ENCODE assay signal across 12 cellular contexts in genomic region chr4:152045397-152045780, GRCh38.
DNase-seq lines count a peak whose midpoint lies in the region; ATAC-seq and TF ChIP-seq lines count a peak whose summit lies in the region.
"Had no signal": no experiment of that assay in that cellular context is flagged by ENCODE, and none has a peak within 500 bp of the region (broad histone marks: within the 10 kb centered on the region; RNA-seq: fewer than 3 reads in every experiment).

No MANE protein-coding gene starts in this region.

- peaks cover 17% of the 10 kb centered on the region; the same call in 1 of the 2 replicates for H3K9me3 ChIP-seq in BLaER1
- H3K9me3 ChIP-seq in HUES48 (ENCODE audit: control insufficient read depth, insufficient read depth, low read length), result no peaks in the 10 kb centered on the region
- peaks cover 0 to 9% (median 0%) of the 10 kb centered on the region in 3 donors for H3K9me3 ChIP-seq in gastroesophageal sphincter
- H3K9me3 ChIP-seq in Karpas-422 (ENCODE audit: low read length), result no peaks in the 10 kb centered on the region
- H3K9me3 ChIP-seq: Peyer's patch had no signal

- H2AFZ ChIP-seq in Karpas-422 (ENCODE audit: low read length), result no peak overlapping the region

- H3K36me3 ChIP-seq in BLaER1, result no peaks in the 10 kb centered on the region
- no peaks in the 10 kb centered on the region for H3K36me3 ChIP-seq in HUES48 (ENCODE audit: control insufficient read depth, insufficient read depth, low read length)
- H3K36me3 ChIP-seq in gastroesophageal sphincter, result no peaks in the 10 kb centered on the region
- H3K36me3 ChIP-seq in Karpas-422 (ENCODE audit: insufficient read depth, low read length), result no peaks in the 10 kb centered on the region
- H3K36me3 ChIP-seq: Peyer's patch had no signal

- peak overlapping the region; percentile 56; the same call in 1 of the 2 replicates for H3K27ac ChIP-seq in BLaER1
- no peak overlapping the region for H3K27ac ChIP-seq in HUES48 (ENCODE audit: low read depth, low read length)
- no peak overlapping the region for H3K27ac ChIP-seq in gastroesophageal sphincter
- no peak overlapping the region for H3K27ac ChIP-seq in Karpas-422 (ENCODE audit: low read length)
- H3K27ac ChIP-seq: Peyer's patch, VCaP had no signal

- H3K4me1 Mint-ChIP-seq in memory B cell, result peaks cover 2% of the 10 kb centered on the region
- H3K4me1 Mint-ChIP-seq: stimulated activated effector memory CD8-positive, alpha-beta T cell treated with anti-CD3 and anti-CD28 coated beads, Interleukin-12 subunit alpha, Interleukin-12 subunit beta, amount 100 ng/mL, for 72 hours had no signal

- no peak for TF ChIP-seq CTCF in gastroesophageal sphincter (IDR thresholded peaks at IDR 0.05)

- H3K4me1 ChIP-seq in BLaER1 (peaks cover 62% of the 10 kb centered on the region), HUES48 (ENCODE audit: control insufficient read depth, insufficient read depth, low read length) (peaks cover 15% of the 10 kb centered on the region), gastroesophageal sphincter (peaks cover 0 to 12% (median 7%) of the 10 kb centered on the region in 3 donors), Karpas-422 (ENCODE audit: low read length) (peaks cover 3% of the 10 kb centered on the region; the same call in 1 of the 2 replicates)
- H3K4me1 ChIP-seq: Peyer's patch had no signal

- no peak overlapping the region for H3K9ac ChIP-seq in BLaER1
- peak overlapping the region; percentile 29; the same call in 1 of the 2 replicates for H3K9ac ChIP-seq in HUES48 (ENCODE audit: low read depth, low read length)
- H3K9ac ChIP-seq in Karpas-422 (ENCODE audit: low read length), result no peak overlapping the region

- peak overlapping the region; percentile 34 for H3K4me3 ChIP-seq in BLaER1
- H3K4me3 ChIP-seq in HUES48 (ENCODE audit: low read depth, low read length), result no peak overlapping the region; the same call in 1 of the 2 replicates
- H3K4me3 ChIP-seq in gastroesophageal sphincter, result peak overlapping the region in 1 of 2 donors; percentile 26
- H3K4me3 ChIP-seq in Karpas-422 (ENCODE audit: low read length), result no peak overlapping the region

- ATAC-seq in GM21447 (IDR thresholded peaks at IDR 0.05; ENCODE audit: unreplicated experiment) (peak; percentile 64), memory B cell (ENCODE audit: low read depth) (peak; percentile 69), gastroesophageal sphincter (no peak)
- ATAC-seq: stimulated activated effector memory CD8-positive, alpha-beta T cell treated with anti-CD3 and anti-CD28 coated beads, Interleukin-12 subunit alpha, Interleukin-12 subunit beta, amount 100 ng/mL, for 72 hours had no signal

- no peak for TF ChIP-seq POLR2A in gastroesophageal sphincter (IDR thresholded peaks at IDR 0.05)

- H3K27me3 ChIP-seq in BLaER1, result no peaks in the 10 kb centered on the region
- H3K27me3 ChIP-seq in HUES48 (ENCODE audit: control insufficient read depth, insufficient read depth, low read length), result peaks cover 6% of the 10 kb centered on the region; the same call in 1 of the 2 replicates
- H3K27me3 ChIP-seq in gastroesophageal sphincter, result no peaks in the 10 kb centered on the region
- no peaks in the 10 kb centered on the region; the same call in 1 of the 2 replicates for H3K27me3 ChIP-seq in Karpas-422 (ENCODE audit: low read length)
- H3K27me3 ChIP-seq: Peyer's patch had no signal

- no peaks in the 10 kb centered on the region for H4K20me1 ChIP-seq in BLaER1
- H4K20me1 ChIP-seq in Karpas-422 (ENCODE audit: insufficient read depth, low read depth, low read length), result no peaks in the 10 kb centered on the region

- H3K4me3 Mint-ChIP-seq in memory B cell, result no peak overlapping the region
- H3K4me3 Mint-ChIP-seq: activated naive CD4-positive, alpha-beta T cell treated with anti-CD3 and anti-CD28 coated beads for 36 hours; stimulated activated effector memory CD8-positive, alpha-beta T cell treated with anti-CD3 and anti-CD28 coated beads, Interleukin-12 subunit alpha, Interleukin-12 subunit beta, amount 100 ng/mL, for 72 hours had no signal

- no peaks in the 10 kb centered on the region for H3K9me2 ChIP-seq in Karpas-422 (replicated peaks; ENCODE audit: insufficient read depth, low read length)

- no peaks in the 10 kb centered on the region for H3K79me2 ChIP-seq in Karpas-422 (ENCODE audit: low read length)

- DNase-seq in memory B cell (ENCODE audit: low spot score in 2 of 2) (no peak), C1 segment of cervical spinal cord (lab: John Stamatoyannopoulos, UW) (no peak), Karpas-422 (no peak), NCI-H2107 treated with DMSO at 0.1 percent for 48 hours (lab: John Stamatoyannopoulos, UW; ENCODE audit: unreplicated experiment) (no peak)

- 65 to 83% methylated on average over 4 of the region's 8 CpGs for WGBS in gastroesophageal sphincter (ENCODE audit: low coverage in 1 of 2), 2 donors

- peak overlapping the region; percentile 81 for H3K4me2 ChIP-seq in BLaER1
- no peak overlapping the region for H3K4me2 ChIP-seq in Karpas-422 (ENCODE audit: low read depth, low read length, poor library complexity, severe bottlenecking)

- peaks cover 2% of the 10 kb centered on the region for H3K36me3 Mint-ChIP-seq in memory B cell
- H3K36me3 Mint-ChIP-seq: stimulated activated effector memory CD8-positive, alpha-beta T cell treated with anti-CD3 and anti-CD28 coated beads, Interleukin-12 subunit alpha, Interleukin-12 subunit beta, amount 100 ng/mL, for 72 hours had no signal

- TF ChIP-seq EP300 in gastroesophageal sphincter (IDR thresholded peaks at IDR 0.05), result no peak

- H3K27ac Mint-ChIP-seq in memory B cell, result no peak overlapping the region
- H3K27ac Mint-ChIP-seq: activated naive CD4-positive, alpha-beta T cell treated with anti-CD3 and anti-CD28 coated beads for 36 hours; stimulated activated effector memory CD8-positive, alpha-beta T cell treated with anti-CD3 and anti-CD28 coated beads, Interleukin-12 subunit alpha, Interleukin-12 subunit beta, amount 100 ng/mL, for 72 hours had no signal

- peaks cover 12% of the 10 kb centered on the region for H3K27me3 Mint-ChIP-seq in memory B cell

- H3K9me3 Mint-ChIP-seq in memory B cell, result peaks cover 11% of the 10 kb centered on the region
